ENCODE assay signal across 8 cellular contexts in genomic region chrX:119393144-119393543, GRCh38.
"Had no signal": no experiment of that assay in that cellular context is flagged by ENCODE, and none has a peak within 500 bp of the region (broad histone marks: within the 10 kb centered on the region; RNA-seq: fewer than 3 reads in every experiment).

No MANE protein-coding gene starts in this region.

- FAIRE-seq: G401.6, GM12878, GM12891, GM12892, GM18507, GM19239 had no signal

- DNase-seq: GDM1, GF-D8 had no signal

- H3K4me3 ChIP-seq: GM12878 had no signal

- ATAC-seq: GM12878 had no signal
